ENCODE assay signal across 33 cellular contexts in genomic region chr20:59240006-59240405, GRCh38.
"Had no signal": no experiment of that assay in that cellular context is flagged by ENCODE, and none has a peak within 500 bp of the region (broad histone marks: within the 10 kb centered on the region; RNA-seq: fewer than 3 reads in every experiment).

No MANE protein-coding gene starts in this region.

- H3K4me3 Mint-ChIP-seq: activated B cell treated with CpG ODN at 0.5 μM for 24 hours; activated CD8-positive, alpha-beta T cell treated with anti-CD3 and anti-CD28 coated beads for 36 hours; activated naive CD8-positive, alpha-beta T cell; activated T-cell treated with anti-CD3 and anti-CD28 coated beads, Interleukin-2, amount 50 U/mL, for 4 hours; activated T-helper 17 cell treated with anti-CD3 and anti-CD28 coated beads, Interleukin-2, amount 50 U/mL, for 72 hours; central memory CD8-positive, alpha-beta T cell; effector memory CD8-positive, alpha-beta T cell; T-helper 17 cell; T-helper 2 cell treated with Interferon-gamma antibody and Interleukin-4, amounts not matched to agents 5 μg/mL and 100 μg/mL, for 36 hours had no signal

- H3K27ac Mint-ChIP-seq: activated B cell treated with CpG ODN at 0.5 μM for 24 hours; activated CD8-positive, alpha-beta T cell treated with anti-CD3 and anti-CD28 coated beads for 36 hours; activated naive CD8-positive, alpha-beta T cell; activated T-helper 17 cell treated with anti-CD3 and anti-CD28 coated beads, Interleukin-2, amount 50 U/mL, for 72 hours; T-helper 17 cell; T-helper 2 cell treated with Interferon-gamma antibody and Interleukin-4, amounts not matched to agents 5 μg/mL and 100 μg/mL, for 36 hours had no signal

- H3K9me3 Mint-ChIP-seq: activated B cell treated with CpG ODN at 0.5 μM for 24 hours; activated CD8-positive, alpha-beta T cell treated with anti-CD3 and anti-CD28 coated beads for 36 hours; activated T-cell treated with anti-CD3 and anti-CD28 coated beads, Interleukin-2, amount 50 U/mL, for 4 hours; activated T-helper 17 cell treated with anti-CD3 and anti-CD28 coated beads, Interleukin-2, amount 50 U/mL, for 72 hours; central memory CD8-positive, alpha-beta T cell; effector memory CD8-positive, alpha-beta T cell; T-helper 2 cell treated with Interferon-gamma antibody and Interleukin-4, amounts not matched to agents 5 μg/mL and 100 μg/mL, for 36 hours had no signal

- DNase-seq: activated B cell treated with CpG ODN at 0.5 μM for 24 hours; activated CD4-positive, alpha-beta T cell treated with anti-CD3 and anti-CD28 coated beads for 48 hours; activated CD4-positive, alpha-beta T cell treated with anti-CD3 and anti-CD28 coated beads, Interleukin-2, amount 50 U/mL, for 1 hour; activated CD4-positive, alpha-beta T cell treated with anti-CD3 and anti-CD28 coated beads, Interleukin-2, amount 50 U/mL, for 48 hours; activated CD8-positive, alpha-beta memory T cell treated with anti-CD3 and anti-CD28 coated beads for 24 hours; activated CD8-positive, alpha-beta T cell treated with anti-CD3 and anti-CD28 coated beads for 36 hours; activated effector memory CD4-positive, alpha-beta T cell treated with Interleukin-2 at 50 U/mL for 16 hours; activated naive CD4-positive, alpha-beta T cell treated with anti-CD3 and anti-CD28 coated beads, Interleukin-2, amount 50 U/mL, for 16 hours; activated T-cell treated with anti-CD3 and anti-CD28 coated beads, Interleukin-2, amount 50 U/mL, for 4 hours; amniotic stem cell; anterior cingulate cortex; brain microvascular endothelial cell; cortex of kidney; dermis blood vessel endothelial cell; effector CD4-positive, alpha-beta T cell; effector memory CD8-positive, alpha-beta T cell; erythroblast; foreskin keratinocyte; gastrocnemius medialis; glutamatergic neuron; T-helper 1 cell; T-helper 17 cell; T1000; WERI-Rb-1 had no signal

- H3K4me1 ChIP-seq: esophagus muscularis mucosa, foreskin keratinocyte, gastrocnemius medialis had no signal

- H3K9me3 ChIP-seq: esophagus muscularis mucosa, gastrocnemius medialis had no signal

- H3K27ac ChIP-seq: brain microvascular endothelial cell, esophagus muscularis mucosa, foreskin keratinocyte, gastrocnemius medialis, WERI-Rb-1 had no signal

- H3K27me3 Mint-ChIP-seq: activated B cell treated with CpG ODN at 0.5 μM for 24 hours; activated CD8-positive, alpha-beta T cell treated with anti-CD3 and anti-CD28 coated beads for 36 hours; activated naive CD8-positive, alpha-beta T cell; activated T-helper 17 cell treated with anti-CD3 and anti-CD28 coated beads, Interleukin-2, amount 50 U/mL, for 72 hours; central memory CD8-positive, alpha-beta T cell; effector memory CD8-positive, alpha-beta T cell; T-helper 17 cell had no signal

- H3K36me3 ChIP-seq: brain microvascular endothelial cell, esophagus muscularis mucosa, gastrocnemius medialis, WERI-Rb-1 had no signal

- FAIRE-seq: astrocyte, bronchial epithelial cell, colon had no signal

- H3K4me3 ChIP-seq: esophagus muscularis mucosa, gastrocnemius medialis had no signal

- ATAC-seq: activated CD4-positive, CD25-positive, alpha-beta regulatory T cell treated with anti-CD3 and anti-CD28 coated beads, Interleukin-2, amount 50 U/mL, for 24 hours; activated CD8-positive, alpha-beta T cell treated with anti-CD3 and anti-CD28 coated beads for 36 hours; activated T-cell treated with anti-CD3 and anti-CD28 coated beads, Interleukin-2, amount 50 U/mL, for 4 hours; activated T-helper 17 cell treated with anti-CD3 and anti-CD28 coated beads, Interleukin-2, amount 50 U/mL, for 72 hours; effector memory CD8-positive, alpha-beta T cell; foreskin keratinocyte; gastrocnemius medialis; T-helper 17 cell had no signal

- H3K4me1 Mint-ChIP-seq: activated B cell treated with CpG ODN at 0.5 μM for 24 hours had no signal

- H3K27me3 ChIP-seq: brain microvascular endothelial cell had no signal
